Comparison of ENCODE assay signal across 22 cellular contexts in the genomic region with DNA sequence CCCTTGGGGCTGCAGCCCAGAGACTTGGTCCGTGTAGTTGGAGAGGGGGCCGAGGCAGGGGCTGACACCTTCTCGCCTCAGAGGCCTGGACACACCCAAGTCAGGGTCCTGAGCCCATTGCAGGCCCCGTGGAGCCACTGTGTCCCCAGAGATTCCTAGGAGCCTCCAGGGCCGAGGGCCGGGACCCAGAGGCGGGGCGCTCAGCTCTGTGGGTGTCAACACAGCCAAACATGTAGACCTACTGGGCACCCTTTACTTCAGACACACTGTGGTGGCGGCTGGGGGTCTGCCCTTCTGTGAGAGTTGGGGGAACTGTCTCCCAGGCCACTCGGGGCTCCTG. TPM values are rescaled to one million over a fixed set of nuclear protein-coding genes. Genes with fewer than 3 reads are reported as not detected.
A peak's percentile ranks its signal among the peaks of the same experiment; 100 is the strongest.
DNase-seq lines count a peak whose midpoint lies in the region; ATAC-seq and TF ChIP-seq lines count a peak whose summit lies in the region.
"Had no signal": no experiment of that assay in that cellular context is flagged by ENCODE, and none has a peak within 500 bp of the region (broad histone marks: within the 10 kb centered on the region; RNA-seq: fewer than 3 reads in every experiment).

No MANE protein-coding gene starts in this region.

- H3K4me1 ChIP-seq in lower lobe of right lung (peaks cover 12% of the 10 kb centered on the region), upper lobe of right lung (no peaks in the 10 kb centered on the region)
- H3K4me1 ChIP-seq: psoas muscle had no signal

- H3K36me3 ChIP-seq in WERI-Rb-1 (no peaks in the 10 kb centered on the region), lower lobe of right lung (no peaks in the 10 kb centered on the region), upper lobe of right lung (no peaks in the 10 kb centered on the region)
- H3K36me3 ChIP-seq: MG63, upper lobe of left lung had no signal

- intact Hi-C loops in lower lobe of right lung (cut with DNase I): no loop called here
- intact Hi-C loops in upper lobe of right lung (cut with DNase I): no loop called here

- DNase-seq in activated effector memory CD4-positive, alpha-beta T cell treated with anti-CD3 and anti-CD28 coated beads, Interleukin-2, amount 50 U/mL, for 16 hours: peak; percentile 44
- no peak for DNase-seq in activated effector memory CD4-positive, alpha-beta T cell treated with Interleukin-2 at 50 U/mL for 16 hours
- DNase-seq in WERI-Rb-1 (no peak), lower lobe of right lung (peak; percentile 45), upper lobe of right lung (peak; percentile 57), AML-193 (lab: John Stamatoyannopoulos, UW) (no peak), NCI-H345 treated with DMSO at 0.1 percent for 48 hours (lab: John Stamatoyannopoulos, UW; ENCODE audit: unreplicated experiment) (no peak), DMS153 (lab: John Stamatoyannopoulos, UW) (no peak)
- DNase-seq: effector memory CD8-positive, alpha-beta T cell; left colon; NCI-H1417 treated with DMSO at 0.1 percent for 48 hours; nephron progenitor cell; SHP77; stimulated activated CD4-positive, alpha-beta T cell treated with anti-CD3 and anti-CD28 coated beads, Interleukin-4, amount 100 ng/mL, for 1 hour; stimulated activated naive CD8-positive, alpha-beta T cell treated with anti-CD3 and anti-CD28 coated beads, Interleukin-15, amount 100 ng/mL, for 72 hours had no signal

- H3K9me3 ChIP-seq in WERI-Rb-1 (ENCODE audit: severe bottlenecking) (no peaks in the 10 kb centered on the region), lower lobe of right lung (no peaks in the 10 kb centered on the region), upper lobe of right lung (no peaks in the 10 kb centered on the region)
- H3K9me3 ChIP-seq: MG63, psoas muscle, upper lobe of left lung had no signal

- peak overlapping the region; percentile 54 for H3K27ac ChIP-seq in WERI-Rb-1
- no peak overlapping the region for H3K27ac ChIP-seq in lower lobe of right lung
- H3K27ac ChIP-seq in upper lobe of right lung: no peak overlapping the region
- H3K27ac ChIP-seq: psoas muscle had no signal

- H3K27me3 ChIP-seq in WERI-Rb-1 (ENCODE audit: insufficient read depth, low read depth, severe bottlenecking) (no peaks in the 10 kb centered on the region), lower lobe of right lung (ENCODE audit: low read depth) (no peaks in the 10 kb centered on the region), upper lobe of right lung (no peaks in the 10 kb centered on the region)
- H3K27me3 ChIP-seq: MG63, upper lobe of left lung had no signal

- no peak overlapping the region for H3K4me3 ChIP-seq in WERI-Rb-1 (ENCODE audit: low read depth, low read length)
- no peak overlapping the region for H3K4me3 ChIP-seq in lower lobe of right lung
- no peak overlapping the region for H3K4me3 ChIP-seq in upper lobe of right lung
- H3K4me3 ChIP-seq: GM23338, MG63, psoas muscle, upper lobe of left lung had no signal

- no peak for TF ChIP-seq CTCF in WERI-Rb-1 (IDR thresholded peaks at IDR 0.05; ENCODE audit: low read depth, low read length)
- TF ChIP-seq CTCF in lower lobe of right lung (IDR thresholded peaks at IDR 0.05): no peak
- TF ChIP-seq CTCF in upper lobe of right lung (IDR thresholded peaks at IDR 0.05): no peak

- ATAC-seq in lower lobe of right lung (no peak), upper lobe of right lung (no peak)
- ATAC-seq: CD8-positive, alpha-beta T cell; effector memory CD8-positive, alpha-beta T cell; GM23338; psoas muscle; stimulated activated naive CD8-positive, alpha-beta T cell treated with anti-CD3 and anti-CD28 coated beads, Interleukin-15, amount 100 ng/mL, for 72 hours had no signal

RNA-seq across cellular contexts. Expression of a gene that starts 0.5 kb away (rescaled TPM):
- 0.09 TPM for total RNA-seq in lower lobe of right lung
- total RNA-seq in upper lobe of right lung: 0.35 TPM
- total RNA-seq: CD8-positive, alpha-beta T cell had no signal

RNA-seq across cellular contexts. Expression of a gene that starts 38.8 kb away (rescaled TPM):
- 0.71 TPM for total RNA-seq in lower lobe of right lung
- total RNA-seq in upper lobe of right lung: 0.90 TPM
- total RNA-seq: CD8-positive, alpha-beta T cell; cerebellum; T-helper 1 cell treated with Interleukin-12 subunit alpha and Interleukin-12 subunit beta and Interleukin-4 antibody, amounts not matched to agents 30 ng/mL and 1 ng/mL, for 36 hours had no signal

RNA-seq across cellular contexts. Expression of a gene that starts 38.9 kb away (rescaled TPM):
- total RNA-seq in lower lobe of right lung: 12.4 TPM
- total RNA-seq in upper lobe of right lung: 13.0 TPM

RNA-seq across cellular contexts. Expression of a gene that starts 59.1 kb away (rescaled TPM):
- total RNA-seq in lower lobe of right lung: not detected
- total RNA-seq in upper lobe of right lung: not detected
- total RNA-seq: CD8-positive, alpha-beta T cell; T-helper 1 cell treated with Interleukin-12 subunit alpha and Interleukin-12 subunit beta and Interleukin-4 antibody, amounts not matched to agents 30 ng/mL and 1 ng/mL, for 36 hours had no signal

Comparison
In these comparisons a context has a peak if more than half of its experiments do, and no peak if none do; other contexts are left out.
1. DNase-seq: peak in activated effector memory CD4-positive, alpha-beta T cell treated with anti-CD3 and anti-CD28 coated beads, Interleukin-2, amount 50 U/mL, for 16 hours (single experiment), lower lobe of right lung (single experiment) and upper lobe of right lung (single experiment); none in activated effector memory CD4-positive, alpha-beta T cell treated with Interleukin-2 at 50 U/mL for 16 hours (single experiment), WERI-Rb-1 (single experiment), AML-193 (0 of 2), NCI-H345 treated with DMSO at 0.1 percent for 48 hours (single experiment) and DMS153 (single experiment).